Comparison of ENCODE assay signal across 7 cellular contexts in genomic region chr2:219344756-219345458, GRCh38. TPM values are rescaled to one million over a fixed set of nuclear protein-coding genes. Genes with fewer than 3 reads are reported as not detected.
A peak's percentile ranks its signal among the peaks of the same experiment; 100 is the strongest.
DNase-seq lines count a peak whose midpoint lies in the region; ATAC-seq and TF ChIP-seq lines count a peak whose summit lies in the region.

No MANE protein-coding gene starts in this region.

- POLR2A ChIA-PET in CD8-positive, alpha-beta T cell (lab: Charles Lee): no interaction called here

- no peaks in the 10 kb centered on the region for H3K27me3 ChIP-seq in Peyer's patch
- no peaks in the 10 kb centered on the region for H3K27me3 ChIP-seq in CD8-positive, alpha-beta T cell (ENCODE audit: insufficient read depth, low read length)

- no peak for ATAC-seq in HG02884 (IDR thresholded peaks at IDR 0.05; ENCODE audit: unreplicated experiment)
- ATAC-seq in CD8-positive, alpha-beta T cell: no peak
- ATAC-seq in GM21381 (IDR thresholded peaks at IDR 0.05; ENCODE audit: unreplicated experiment): no peak

- H3K4me3 ChIP-seq in Peyer's patch: no peak overlapping the region
- no peak overlapping the region for H3K4me3 ChIP-seq in CD8-positive, alpha-beta T cell (ENCODE audit: low read depth, low read length)

- no peaks in the 10 kb centered on the region for H3K36me3 ChIP-seq in Peyer's patch
- H3K36me3 ChIP-seq in CD8-positive, alpha-beta T cell (ENCODE audit: insufficient read depth, low read length): no peaks in the 10 kb centered on the region

- H3K9me3 Mint-ChIP-seq in CD8-positive, alpha-beta T cell: no peaks in the 10 kb centered on the region

- H3K9me3 ChIP-seq in Peyer's patch: no peaks in the 10 kb centered on the region
- H3K9me3 ChIP-seq in CD8-positive, alpha-beta T cell (ENCODE audit: low read length): no peaks in the 10 kb centered on the region

- no peak for TF ChIP-seq CTCF in Peyer's patch (IDR thresholded peaks at IDR 0.05)
- no peak for TF ChIP-seq CTCF in CD8-positive, alpha-beta T cell (IDR thresholded peaks at IDR 0.05)

- CTCF ChIA-PET in CD8-positive, alpha-beta T cell (lab: Charles Lee): interaction anchor here (0.6 to 1.5 kb wide), 3 partner anchors 24 to 330 kb away, joined by 3 read pairs; no protein-coding TSS in a partner anchor

- no peak overlapping the region for H3K27ac Mint-ChIP-seq in CD8-positive, alpha-beta T cell

- no peaks in the 10 kb centered on the region for H3K4me1 ChIP-seq in Peyer's patch
- no peaks in the 10 kb centered on the region for H3K4me1 ChIP-seq in CD8-positive, alpha-beta T cell (ENCODE audit: insufficient read depth, low read length)

- H3K27ac ChIP-seq in Peyer's patch: no peak overlapping the region
- H3K27ac ChIP-seq in CD8-positive, alpha-beta T cell (ENCODE audit: low read depth, low read length): no peak overlapping the region

- DNase-seq in LHCN-M2 (ENCODE audit: low read depth) (peak; percentile 71), Peyer's patch (peak in 2 of 3 donors; percentile 25 to 55), globus pallidus (ENCODE audit: low spot score) (peak; percentile 59), smooth muscle cell of the brain vasculature (ENCODE audit: low read depth, low spot score) (peak; percentile 23)
- DNase-seq in CD8-positive, alpha-beta T cell: no peak

- no peak for TF ChIP-seq POLR2A in Peyer's patch (IDR thresholded peaks at IDR 0.05)

- intact Hi-C loops in CD8-positive, alpha-beta T cell (cut with DNase I, micrococcal nuclease): no loop called here

- H3K27me3 Mint-ChIP-seq in CD8-positive, alpha-beta T cell (ENCODE audit: low read depth): peaks cover 34% of the 10 kb centered on the region

- H3K4me1 Mint-ChIP-seq in CD8-positive, alpha-beta T cell (ENCODE audit: low read depth): no peaks in the 10 kb centered on the region

- H3K36me3 Mint-ChIP-seq in CD8-positive, alpha-beta T cell: no peaks in the 10 kb centered on the region

- H3K4me3 Mint-ChIP-seq in CD8-positive, alpha-beta T cell: no peak overlapping the region

RNA-seq across cellular contexts. Expression of gene RESP18, which starts 12.4 kb away (rescaled TPM):
- total RNA-seq in LHCN-M2 (2014; rRNA removed) (not detected in 2 replicates), Peyer's patch (not detected)
- not detected for polyA plus RNA-seq in LHCN-M2 (2012)
- total RNA-seq in CD8-positive, alpha-beta T cell: not detected

RNA-seq across cellular contexts. Expression of gene PTPRN, which starts 35.7 kb away (rescaled TPM):
- total RNA-seq in LHCN-M2 (2014; rRNA removed) (1.5 and 2.8 TPM in 2 replicates), Peyer's patch (1 to 10 TPM in 2 of 4 donors, under 1 TPM in 1, not detected in 1; 0.88 to 4.9 (median 2.3) TPM)
- 1.1 TPM for polyA plus RNA-seq in LHCN-M2 (2012)
- under 1 TPM; 0.39 to 0.46 TPM for total RNA-seq in CD8-positive, alpha-beta T cell

RNA-seq across cellular contexts. Expression of gene DNPEP, which starts 42.8 kb away (rescaled TPM):
- 55.0 and 63.7 TPM in 2 replicates for total RNA-seq in LHCN-M2 (2014; rRNA removed)
- polyA plus RNA-seq in LHCN-M2 (2012): 74.0 TPM
- 100 to 1,000 TPM in 3 of 4 donors, 10 to 100 TPM in 1; 90.8 to 180 (median 177) TPM for total RNA-seq in Peyer's patch
- total RNA-seq in CD8-positive, alpha-beta T cell: 100 to 1,000 TPM; 101 to 108 TPM

Comparison
In these comparisons a context has a peak if more than half of its experiments do, and no peak if none do; other contexts are left out.
1. DNase-seq: peak in LHCN-M2 (single experiment), Peyer's patch (2 of 3), globus pallidus (single experiment) and smooth muscle cell of the brain vasculature (single experiment); none in CD8-positive, alpha-beta T cell (0 of 7).